8 cellular contexts compared by ENCODE assay signal in the genomic region with DNA sequence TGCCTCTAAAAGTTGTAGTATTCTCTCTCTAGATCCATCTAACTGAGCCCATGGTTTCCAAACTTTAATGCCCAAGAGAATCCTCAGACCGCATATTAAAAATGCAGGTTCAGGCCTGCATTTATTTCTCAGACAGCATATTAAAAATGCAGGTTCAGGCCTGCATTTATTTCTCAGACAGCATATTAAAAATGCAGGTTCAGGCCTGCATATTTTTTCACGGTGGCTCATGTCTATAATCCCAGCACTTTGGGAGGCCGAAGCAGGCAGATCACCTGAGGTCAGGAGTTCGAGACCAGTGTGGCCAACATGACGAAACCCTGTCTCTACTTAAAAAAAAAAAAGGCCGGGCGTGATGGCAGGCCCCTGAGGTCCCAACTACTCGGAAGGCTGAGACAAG.
DNase-seq lines count a peak whose midpoint lies in the region; ATAC-seq, FAIRE-seq and TF ChIP-seq lines count a peak whose summit lies in the region.
"Not testable (repeated sequence)": the region's sequence is repeated elsewhere in the genome, so short reads cannot be mapped to it uniquely, and the experiment has no call there.

No MANE protein-coding gene starts in this region.

- not testable (repeated sequence) for H3K4me3 ChIP-seq in AG04450 (ENCODE audit: low read depth, low read length); astrocyte (ENCODE audit: insufficient read depth, low read depth, low read length); heart left ventricle; mesenchymal stem cell (ENCODE audit: insufficient read depth in 1 of 2, low read depth in 1 of 2, low read length in 2 of 2); gastrocnemius medialis; uterus

- not testable (repeated sequence) for H3K9me3 Mint-ChIP-seq in HFFc6; astrocyte (ENCODE audit: unreplicated experiment); dendritic cell treated with granulocyte-macrophage colony-stimulating factor and Interleukin-4, amounts not matched to agents 40 ng/mL and 50 ng/mL, for 4 days

- intact Hi-C loops in dendritic cell treated with granulocyte-macrophage colony-stimulating factor and Interleukin-4, amounts not matched to agents 40 ng/mL and 50 ng/mL, for 4 days (cut with micrococcal nuclease); heart left ventricle (cut with DNase I); gastrocnemius medialis (cut with DNase I; ENCODE audit: low total_unique reads); uterus (cut with DNase I; ENCODE audit: low total_unique reads): not testable (repeated sequence)

- H4K8ac ChIP-seq in mesenchymal stem cell (ENCODE audit: low read length) = not testable (repeated sequence)

- H3K36me3 Mint-ChIP-seq in HFFc6 (ENCODE audit: low read depth) = peaks cover 13% of the 10 kb centered on the region; the same call in 1 of the 2 replicates
- H3K36me3 Mint-ChIP-seq in astrocyte (ENCODE audit: low read depth, unreplicated experiment) = peaks cover 12% of the 10 kb centered on the region
- not testable (repeated sequence) for H3K36me3 Mint-ChIP-seq in dendritic cell treated with granulocyte-macrophage colony-stimulating factor and Interleukin-4, amounts not matched to agents 40 ng/mL and 50 ng/mL, for 4 days (ENCODE audit: low read depth)

- H3K4me2 ChIP-seq in astrocyte (ENCODE audit: low read length); mesenchymal stem cell (ENCODE audit: low read length, poor library complexity, severe bottlenecking): not testable (repeated sequence)

- H3K18ac ChIP-seq in mesenchymal stem cell (ENCODE audit: low read depth in 1 of 2, low read length in 2 of 2) = not testable (repeated sequence)

- H3K4me1 ChIP-seq in astrocyte (ENCODE audit: insufficient read depth, low read length) = peaks cover 21% of the 10 kb centered on the region
- peaks cover 0 to 47% (median 8%) of the 10 kb centered on the region in 12 donors for H3K4me1 ChIP-seq in heart left ventricle
- peaks cover 19% of the 10 kb centered on the region for H3K4me1 ChIP-seq in mesenchymal stem cell (ENCODE audit: control insufficient read depth, insufficient read depth, low read depth, low read length)
- peaks cover 43 to 57% of the 10 kb centered on the region in 2 donors for H3K4me1 ChIP-seq in gastrocnemius medialis
- not testable (repeated sequence) for H3K4me1 ChIP-seq in uterus

- H3K27ac Mint-ChIP-seq in HFFc6 = peak overlapping the region; percentile 92
- H3K27ac Mint-ChIP-seq in astrocyte (ENCODE audit: unreplicated experiment) = not testable (repeated sequence)
- H3K27ac Mint-ChIP-seq in dendritic cell treated with granulocyte-macrophage colony-stimulating factor and Interleukin-4, amounts not matched to agents 40 ng/mL and 50 ng/mL, for 4 days = peak overlapping the region; percentile 78

- not testable (repeated sequence) for H3K4me3 Mint-ChIP-seq in HFFc6; astrocyte (ENCODE audit: unreplicated experiment); dendritic cell treated with granulocyte-macrophage colony-stimulating factor and Interleukin-4, amounts not matched to agents 40 ng/mL and 50 ng/mL, for 4 days

- H4K20me1 ChIP-seq in astrocyte (ENCODE audit: insufficient read depth, low read length) = not testable (repeated sequence)

- peaks cover 91% of the 10 kb centered on the region for H3K79me2 ChIP-seq in astrocyte (ENCODE audit: insufficient read depth, low read length)

- not testable (repeated sequence) for H3K14ac ChIP-seq in mesenchymal stem cell (ENCODE audit: low read length in 2 of 2)

- not testable (repeated sequence) for DNase-seq in AG04450 (ENCODE audit: low read depth, low spot score); HFFc6; astrocyte (ENCODE audit: low read depth); heart left ventricle; mesenchymal stem cell; gastrocnemius medialis; uterus

- H3K9me3 ChIP-seq in AG04450 (ENCODE audit: control insufficient read depth, insufficient read depth, low read length); astrocyte (ENCODE audit: insufficient read depth, low read depth, low read length); heart left ventricle; mesenchymal stem cell (ENCODE audit: control insufficient read depth, low read length); gastrocnemius medialis; uterus: not testable (repeated sequence)

- H3K36me3 ChIP-seq in astrocyte (ENCODE audit: insufficient read depth, low read length); heart left ventricle; gastrocnemius medialis; uterus: not testable (repeated sequence)
- H3K36me3 ChIP-seq in mesenchymal stem cell (ENCODE audit: control insufficient read depth in 1 of 2, insufficient read depth in 2 of 2, low read depth in 1 of 2, low read length in 2 of 2) = peaks cover 0 to 13% of the 10 kb centered on the region in 2 experiments

- H3K79me1 ChIP-seq in mesenchymal stem cell (replicated peaks; ENCODE audit: low read length, poor library complexity, severe bottlenecking) = not testable (repeated sequence)

- not testable (repeated sequence) for H2BK5ac ChIP-seq in mesenchymal stem cell (ENCODE audit: low read depth, low read length, poor library complexity, severe bottlenecking)

- CTCF ChIA-PET in AG04450 (lab: Charles Lee) = interaction anchor here (1.5 kb wide), 1 partner anchor 197 kb away, joined by 6 read pairs; no protein-coding TSS in a partner anchor

- not testable (repeated sequence) for H4K91ac ChIP-seq in mesenchymal stem cell (ENCODE audit: low read length)

- not testable (repeated sequence) for H2AFZ ChIP-seq in astrocyte (ENCODE audit: low read depth, low read length); mesenchymal stem cell (ENCODE audit: low read depth, low read length)

- peak overlapping the region; percentile 97 for H3K27ac ChIP-seq in AG04450 (ENCODE audit: low read depth, low read length)
- peak overlapping the region; percentile 57 for H3K27ac ChIP-seq in astrocyte (ENCODE audit: low read depth, low read length)
- H3K27ac ChIP-seq in heart left ventricle = peak overlapping the region in 7 of 12 donors; percentile 14 to 85 (median 60)
- H3K27ac ChIP-seq in mesenchymal stem cell (ENCODE audit: low read length, poor library complexity, severe bottlenecking) = peak overlapping the region; percentile 2
- peak overlapping the region; percentile 65 to 81 (median 76) for H3K27ac ChIP-seq in gastrocnemius medialis
- H3K27ac ChIP-seq in uterus = peak overlapping the region; percentile 60 to 80

- TF ChIP-seq POLR2A in heart left ventricle (IDR thresholded peaks at IDR 0.05); gastrocnemius medialis (IDR thresholded peaks at IDR 0.05); uterus (IDR thresholded peaks at IDR 0.05): not testable (repeated sequence)

- not testable (repeated sequence) for TF ChIP-seq CTCF in AG04450 (IDR thresholded peaks at IDR 0.05; ENCODE audit: low read depth, low read length); HFFc6 (IDR thresholded peaks at IDR 0.05); astrocyte (IDR thresholded peaks at IDR 0.05; ENCODE audit: insufficient read depth, low read depth, low read length); heart left ventricle (IDR thresholded peaks at IDR 0.05); gastrocnemius medialis (IDR thresholded peaks at IDR 0.05 in 4 of 5, conservative IDR thresholded peaks at IDR 0.05 in 1 of 5); uterus (IDR thresholded peaks at IDR 0.05)

- H3K27me3 Mint-ChIP-seq in HFFc6 (ENCODE audit: insufficient read depth); astrocyte (ENCODE audit: low read depth, unreplicated experiment); dendritic cell treated with granulocyte-macrophage colony-stimulating factor and Interleukin-4, amounts not matched to agents 40 ng/mL and 50 ng/mL, for 4 days: not testable (repeated sequence)

- not testable (repeated sequence) for H2AK5ac ChIP-seq in mesenchymal stem cell (ENCODE audit: low read length, severe bottlenecking)

- H3K4me1 Mint-ChIP-seq in HFFc6 (ENCODE audit: low read depth) (peaks cover 76% of the 10 kb centered on the region), astrocyte (ENCODE audit: low read depth, unreplicated experiment) (peaks cover 28% of the 10 kb centered on the region)
- H3K4me1 Mint-ChIP-seq in dendritic cell treated with granulocyte-macrophage colony-stimulating factor and Interleukin-4, amounts not matched to agents 40 ng/mL and 50 ng/mL, for 4 days (ENCODE audit: low read depth) = peaks cover 32% of the 10 kb centered on the region

- WGBS in heart left ventricle, 4 donors = 94 to 95% (median 94%) methylated on average over 8 of the region's 8 CpGs
- WGBS in mesenchymal stem cell = 96% methylated on average over 8 of the region's 8 CpGs

- not testable (repeated sequence) for H3K23ac ChIP-seq in mesenchymal stem cell (ENCODE audit: low read length in 2 of 2)

- not testable (repeated sequence) for ATAC-seq in heart left ventricle, gastrocnemius medialis

- H3K27me3 ChIP-seq in AG04450 (ENCODE audit: control insufficient read depth, insufficient read depth, low read length); astrocyte (ENCODE audit: insufficient read depth, low read length); heart left ventricle; mesenchymal stem cell (ENCODE audit: control insufficient read depth in 1 of 2, insufficient read depth in 1 of 2, low read length in 2 of 2); gastrocnemius medialis; uterus: not testable (repeated sequence)

- not testable (repeated sequence) for H2BK120ac ChIP-seq in mesenchymal stem cell (ENCODE audit: low read depth, low read length)

- in situ Hi-C loops in gastrocnemius medialis (cut with MboI; ENCODE audit: low sequenced_read_pairs in 4 of 4) = not testable (repeated sequence)

- not testable (repeated sequence) for H3K4ac ChIP-seq in mesenchymal stem cell (ENCODE audit: low read depth in 1 of 2, low read length in 2 of 2)

- not testable (repeated sequence) for FAIRE-seq in astrocyte (lab: Jason Lieb, UNC)

- peak overlapping the region; percentile 30 for H3K9ac ChIP-seq in astrocyte (ENCODE audit: low read length)
- H3K9ac ChIP-seq in mesenchymal stem cell (ENCODE audit: low read length) = peak overlapping the region; percentile 58

- not testable (repeated sequence) for H2BK15ac ChIP-seq in mesenchymal stem cell (ENCODE audit: low read depth, poor library complexity, severe bottlenecking)

- POLR2A ChIA-PET in AG04450 (lab: Yijun Ruan, JAX) = interaction anchor here (0.7 to 1.3 kb wide), 4 partner anchors 10 to 104 kb away, joined by 3 to 6 read pairs (median 4); a partner anchor contains a TSS

- not testable (repeated sequence) for H2BK12ac ChIP-seq in mesenchymal stem cell (ENCODE audit: low read length in 2 of 2)

Comparison
In these comparisons a context has a peak if more than half of its experiments do, and no peak if none do; other contexts are left out.
1. H3K27ac ChIP-seq: peak in every context shown above with its lines; median percentile 97 in AG04450; 76 in gastrocnemius medialis; 70 in uterus; 60 in heart left ventricle; 57 in astrocyte; 2 in mesenchymal stem cell.